ENCODE assay signal across 14 cellular contexts in genomic region chr20:25317351-25318075, GRCh38.
A peak's percentile ranks its signal among the peaks of the same experiment; 100 is the strongest.
DNase-seq lines count a peak whose midpoint lies in the region; ATAC-seq and TF ChIP-seq lines count a peak whose summit lies in the region.
"Had no signal": no experiment of that assay in that cellular context is flagged by ENCODE, and none has a peak within 500 bp of the region (broad histone marks: within the 10 kb centered on the region; RNA-seq: fewer than 3 reads in every experiment).

No MANE protein-coding gene starts in this region.

- no peak for TF ChIP-seq CTCF in testis (IDR thresholded peaks at IDR 0.05)
- no peak for TF ChIP-seq CTCF in GM10248 (IDR thresholded peaks at IDR 0.05; ENCODE audit: control extremely low read depth, extremely low read depth, low read depth, missing control alignments)

- peak; percentile 69 for ATAC-seq in left colon

- intact Hi-C loops in left colon (cut with DNase I, micrococcal nuclease) (loop anchor here in 1 of 2 donors (10.0 kb wide), 1 partner anchor 67 kb away; no protein-coding TSS in a partner anchor), testis (cut with DNase I; ENCODE audit: low total_unique reads) (no loop called here)

- peak overlapping the region; percentile 41 for H3K27ac Mint-ChIP-seq in activated T-cell treated with anti-CD3 and anti-CD28 coated beads, Interleukin-2, amount 50 U/mL, for 24 hours

- H3K4me1 ChIP-seq in testis, result peaks cover 4% of the 10 kb centered on the region
- H3K4me1 ChIP-seq: SJCRH30 had no signal

- H3K9me3 ChIP-seq in testis, result no peaks in the 10 kb centered on the region
- H3K9me3 ChIP-seq: heart left ventricle, SJCRH30 had no signal

- H3K4me3 ChIP-seq in testis, result no peak overlapping the region
- H3K4me3 ChIP-seq: heart left ventricle, SJCRH30 had no signal

- no peaks in the 10 kb centered on the region for H3K36me3 ChIP-seq in testis (ENCODE audit: low read depth, missing control alignments)

- CTCF ChIA-PET in GM10248 (lab: Yijun Ruan, JAX), result interaction anchor here (1.2 to 1.6 kb wide), 2 partner anchors 23 to 81 kb away, joined by 3 to 4 read pairs; no protein-coding TSS in a partner anchor

- H3K36me3 Mint-ChIP-seq in activated T-cell treated with anti-CD3 and anti-CD28 coated beads, Interleukin-2, amount 50 U/mL, for 24 hours (ENCODE audit: low read depth), result peaks cover 45% of the 10 kb centered on the region

- DNase-seq in activated T-cell treated with anti-CD3 and anti-CD28 coated beads, Interleukin-2, amount 50 U/mL, for 24 hours, result no peak
- no peak for DNase-seq in activated T-cell treated with anti-CD3 and anti-CD28 coated beads, Interleukin-2, amount 50 U/mL, for 1 hour
- DNase-seq in NCI-H69 (lab: John Stamatoyannopoulos, UW) (peak; percentile 15), left colon (peak in 1 of 2 donors; percentile 27), testis (peak; percentile 11), NOMO-1 treated with dmso at 0.1 percent for 144 hours (lab: John Stamatoyannopoulos, UW; ENCODE audit: unreplicated experiment) (no peak), hippocampal formation (lab: John Stamatoyannopoulos, UW) (no peak), GM10248 (ENCODE audit: extremely low spot score) (no peak)
- DNase-seq: NCI-H774, nucleus accumbens, SJCRH30 had no signal

- no peak overlapping the region for H3K4me3 Mint-ChIP-seq in activated T-cell treated with anti-CD3 and anti-CD28 coated beads, Interleukin-2, amount 50 U/mL, for 24 hours

- no peaks in the 10 kb centered on the region for H3K27me3 Mint-ChIP-seq in activated T-cell treated with anti-CD3 and anti-CD28 coated beads, Interleukin-2, amount 50 U/mL, for 24 hours

- H3K27ac ChIP-seq in testis, result no peak overlapping the region
- H3K27ac ChIP-seq: epithelial cell of prostate, SJCRH30, VCaP had no signal

- H3K4me1 Mint-ChIP-seq in activated T-cell treated with anti-CD3 and anti-CD28 coated beads, Interleukin-2, amount 50 U/mL, for 24 hours (ENCODE audit: low read depth), result peaks cover 15% of the 10 kb centered on the region

- TF ChIP-seq POLR2A in testis (IDR thresholded peaks at IDR 0.05), result no peak

- POLR2A ChIA-PET in GM10248 (lab: Yijun Ruan, JAX), result no interaction called here

- no peaks in the 10 kb centered on the region for H3K27me3 ChIP-seq in testis
- H3K27me3 ChIP-seq: heart left ventricle, SJCRH30 had no signal

- 71 to 78% methylated on average over 17 of the region's 17 CpGs for WGBS in testis, 2 donors

- H3K9me3 Mint-ChIP-seq in activated T-cell treated with anti-CD3 and anti-CD28 coated beads, Interleukin-2, amount 50 U/mL, for 24 hours, result no peaks in the 10 kb centered on the region

Comparison
In these comparisons a context has a peak if more than half of its experiments do, and no peak if none do; other contexts are left out.
1. DNase-seq: peak in NCI-H69 (single experiment) and testis (single experiment); none in activated T-cell treated with anti-CD3 and anti-CD28 coated beads, Interleukin-2, amount 50 U/mL, for 24 hours (single experiment), activated T-cell treated with anti-CD3 and anti-CD28 coated beads, Interleukin-2, amount 50 U/mL, for 1 hour (single experiment), NOMO-1 treated with dmso at 0.1 percent for 144 hours (single experiment), hippocampal formation (0 of 2) and GM10248 (single experiment).